In the genomic region with DNA sequence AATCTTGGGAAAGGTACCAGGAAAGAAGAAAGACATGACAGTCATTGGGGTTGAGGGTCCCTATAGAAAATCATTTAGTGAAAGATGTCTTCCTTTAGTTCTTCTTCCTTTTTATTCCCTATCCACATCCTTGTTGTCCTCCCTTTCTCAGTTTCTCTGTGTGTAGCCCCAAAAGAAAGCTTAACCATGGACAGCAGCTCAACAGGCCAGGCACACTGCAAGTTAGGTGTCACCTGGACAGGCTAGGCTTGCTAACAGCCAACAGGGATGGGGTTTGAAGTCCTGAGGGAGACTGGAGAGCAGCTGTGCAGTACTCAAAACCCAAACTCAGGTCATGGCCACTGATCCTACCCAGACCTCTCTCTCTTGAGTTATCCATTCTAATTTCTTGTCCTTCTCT, we compare ENCODE assay signal across 20 cellular contexts.
"Had no signal": no experiment of that assay in that cellular context is flagged by ENCODE, and none has a peak within 500 bp of the region (broad histone marks: within the 10 kb centered on the region; RNA-seq: fewer than 3 reads in every experiment).

No MANE protein-coding gene starts in this region.

- H3K36me3 ChIP-seq: esophagus muscularis mucosa, right lobe of liver, tibial artery, upper lobe of left lung, vagina had no signal

- H3K9me3 ChIP-seq: esophagus muscularis mucosa, psoas muscle, right lobe of liver, tibial artery, upper lobe of left lung, vagina had no signal

- H3K4me3 Mint-ChIP-seq: immature natural killer cell; natural killer cell; stimulated activated effector memory CD8-positive, alpha-beta T cell treated with anti-CD3 and anti-CD28 coated beads, Interleukin-12 subunit alpha, Interleukin-12 subunit beta, amount 100 ng/mL, for 72 hours; stimulated activated naive CD8-positive, alpha-beta T cell treated with anti-CD3 and anti-CD28 coated beads, Interleukin-15, Interleukin-2, amounts not matched to agents 100 ng/mL and 50 ng/mL, for 24 hours had no signal

- H3K9ac ChIP-seq: parathyroid adenoma had no signal

- H3K27ac Mint-ChIP-seq: immature natural killer cell; natural killer cell; stimulated activated effector memory CD8-positive, alpha-beta T cell treated with anti-CD3 and anti-CD28 coated beads, Interleukin-12 subunit alpha, Interleukin-12 subunit beta, amount 100 ng/mL, for 72 hours; stimulated activated naive CD8-positive, alpha-beta T cell treated with anti-CD3 and anti-CD28 coated beads, Interleukin-15, Interleukin-2, amounts not matched to agents 100 ng/mL and 50 ng/mL, for 24 hours had no signal

- H3K79me2 ChIP-seq: parathyroid adenoma had no signal

- H2AFZ ChIP-seq: parathyroid adenoma had no signal

- H3K27me3 Mint-ChIP-seq: stimulated activated naive CD8-positive, alpha-beta T cell treated with anti-CD3 and anti-CD28 coated beads, Interleukin-15, Interleukin-2, amounts not matched to agents 100 ng/mL and 50 ng/mL, for 24 hours had no signal

- DNase-seq: cortex of kidney; dorsolateral prefrontal cortex; effector memory CD4-positive, alpha-beta T cell; immature natural killer cell; mammary epithelial cell; natural killer cell; psoas muscle; retina; right lobe of liver; stimulated activated CD4-positive, alpha-beta T cell treated with anti-CD3 and anti-CD28 coated beads, Interleukin-4, amount 100 ng/mL, for 1 hour; stimulated activated CD8-positive, alpha-beta memory T cell treated with anti-CD3 and anti-CD28 coated beads, Interleukin-4, amount 100 ng/mL, for 48 hours; tibial artery; upper lobe of left lung had no signal

- FAIRE-seq: endometrium, keratinocyte had no signal

- H3K4me1 Mint-ChIP-seq: immature natural killer cell; natural killer cell; stimulated activated effector memory CD8-positive, alpha-beta T cell treated with anti-CD3 and anti-CD28 coated beads, Interleukin-12 subunit alpha, Interleukin-12 subunit beta, amount 100 ng/mL, for 72 hours had no signal

- H3K27ac ChIP-seq: esophagus muscularis mucosa, parathyroid adenoma, psoas muscle, right lobe of liver, tibial artery, upper lobe of left lung, vagina had no signal

- H3K4me1 ChIP-seq: parathyroid adenoma, psoas muscle, tibial artery, upper lobe of left lung, vagina had no signal

- ATAC-seq: natural killer cell; psoas muscle; stimulated activated effector memory CD8-positive, alpha-beta T cell treated with anti-CD3 and anti-CD28 coated beads, Interleukin-12 subunit alpha, Interleukin-12 subunit beta, amount 100 ng/mL, for 72 hours had no signal

- H3K27me3 ChIP-seq: dorsolateral prefrontal cortex, esophagus muscularis mucosa, right lobe of liver, tibial artery, upper lobe of left lung, vagina had no signal

- H3K4me3 ChIP-seq: esophagus muscularis mucosa, psoas muscle, right lobe of liver, tibial artery, upper lobe of left lung, vagina had no signal

- H3K36me3 Mint-ChIP-seq: immature natural killer cell; natural killer cell; stimulated activated effector memory CD8-positive, alpha-beta T cell treated with anti-CD3 and anti-CD28 coated beads, Interleukin-12 subunit alpha, Interleukin-12 subunit beta, amount 100 ng/mL, for 72 hours had no signal
